ENCODE assay signal across 9 cellular contexts in the genomic region with DNA sequence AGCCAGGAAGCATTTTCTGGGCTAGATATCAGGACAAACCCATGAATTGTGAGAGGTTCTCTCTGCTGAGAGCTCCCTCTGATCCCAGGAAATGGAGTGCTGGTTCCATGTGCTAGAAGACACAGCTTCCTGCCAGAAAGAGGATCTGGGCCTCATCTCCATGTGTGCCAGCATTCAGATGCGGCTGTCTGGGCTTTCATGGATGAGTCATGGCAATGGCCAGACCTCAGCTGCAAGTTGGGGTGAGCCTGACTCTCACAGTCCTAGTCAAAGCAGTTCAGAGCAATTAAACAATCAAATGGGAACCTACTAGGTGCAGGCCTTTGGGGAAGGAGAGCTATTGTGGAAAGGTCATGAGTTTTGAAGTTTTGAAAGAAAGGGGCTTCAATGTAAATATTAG.
A peak's percentile ranks its signal among the peaks of the same experiment; 100 is the strongest.
DNase-seq lines count a peak whose midpoint lies in the region; ATAC-seq and TF ChIP-seq lines count a peak whose summit lies in the region.
"Had no signal": no experiment of that assay in that cellular context is flagged by ENCODE, and none has a peak within 500 bp of the region (broad histone marks: within the 10 kb centered on the region; RNA-seq: fewer than 3 reads in every experiment).

No MANE protein-coding gene starts in this region.

- H3K4me2 ChIP-seq in mesendoderm (ENCODE audit: low read length) = no peak overlapping the region

- H2AK5ac ChIP-seq in mesendoderm (ENCODE audit: low read length) = no peak overlapping the region

- H3K27ac ChIP-seq in mesendoderm (ENCODE audit: low read depth, low read length) = no peak overlapping the region
- no peak overlapping the region for H3K27ac ChIP-seq in CD4-positive, alpha-beta memory T cell (ENCODE audit: low read depth, low read length)

- POLR2A ChIA-PET in CD4-positive, alpha-beta memory T cell (lab: Charles Lee; ENCODE audit: partially characterized antibody) = no interaction called here

- H4K5ac ChIP-seq in mesendoderm (ENCODE audit: low read length) = no peak overlapping the region

- H3K9me3 Mint-ChIP-seq in CD4-positive, alpha-beta memory T cell = peaks cover 0 to 2% (median 0%) of the 10 kb centered on the region in 8 donors

- DNase-seq in Right ventricle myocardium inferior (ENCODE audit: missing footprints) = peak; percentile 72
- DNase-seq in cardiac septum (ENCODE audit: low spot score) = no peak
- DNase-seq in cardiac fibroblast (ENCODE audit: low read depth in 2 of 2) = peak; percentile 89
- peak; percentile 31 for DNase-seq in mesendoderm
- DNase-seq in CD4-positive, alpha-beta memory T cell = no peak
- DNase-seq: activated CD4-positive, alpha-beta T cell treated with anti-CD3 and anti-CD28 coated beads, Interleukin-2, amount 50 U/mL, for 48 hours had no signal

- peaks cover 5% of the 10 kb centered on the region for H3K4me1 ChIP-seq in mesendoderm (ENCODE audit: control insufficient read depth, low read depth, low read length)
- H3K4me1 ChIP-seq in CD4-positive, alpha-beta memory T cell (ENCODE audit: insufficient read depth, low read length) = no peaks in the 10 kb centered on the region

- intact Hi-C loops in Right ventricle myocardium inferior (cut with DNase I) = no loop called here
- intact Hi-C loops in cardiac septum (cut with DNase I) = no loop called here
- intact Hi-C loops in CD4-positive, alpha-beta memory T cell (cut with micrococcal nuclease) = no loop called here

- H3K4ac ChIP-seq in mesendoderm (ENCODE audit: low read depth, low read length) = no peak overlapping the region

- no peaks in the 10 kb centered on the region for H3K36me3 Mint-ChIP-seq in CD4-positive, alpha-beta memory T cell

- H2BK5ac ChIP-seq in mesendoderm (ENCODE audit: low read length) = no peak overlapping the region

- WGBS in mesendoderm (ENCODE audit: extremely low coverage, insufficient coverage, low lambda C conversion rate) = no CpG with 5 or more reads among the region's 1 CpG

- no peaks in the 10 kb centered on the region for H3K79me2 ChIP-seq in mesendoderm (ENCODE audit: control insufficient read depth, insufficient read depth, low read length)

- no peak overlapping the region for H3K18ac ChIP-seq in mesendoderm (ENCODE audit: low read length)

- no peak overlapping the region for H3K27ac Mint-ChIP-seq in CD4-positive, alpha-beta memory T cell

- no peaks in the 10 kb centered on the region for H3K9me3 ChIP-seq in CD4-positive, alpha-beta memory T cell (ENCODE audit: control insufficient read depth in 1 of 2, low read length in 2 of 2)

- peaks cover 0 to 4% (median 2%) of the 10 kb centered on the region in 4 donors for H3K4me1 Mint-ChIP-seq in CD4-positive, alpha-beta memory T cell

- H2BK120ac ChIP-seq in mesendoderm (ENCODE audit: low read depth, low read length) = no peak overlapping the region

- H3K9ac ChIP-seq in mesendoderm (ENCODE audit: low read length) = no peak overlapping the region

- no peaks in the 10 kb centered on the region for H3K27me3 Mint-ChIP-seq in CD4-positive, alpha-beta memory T cell

- no peaks in the 10 kb centered on the region for H3K27me3 ChIP-seq in mesendoderm (ENCODE audit: insufficient read depth, low read length, poor library complexity)
- H3K27me3 ChIP-seq in CD4-positive, alpha-beta memory T cell (ENCODE audit: insufficient read depth, low read length) = no peaks in the 10 kb centered on the region

- H3K4me3 Mint-ChIP-seq in CD4-positive, alpha-beta memory T cell = no peak overlapping the region

- CTCF ChIA-PET in CD4-positive, alpha-beta memory T cell (lab: Charles Lee; ENCODE audit: partially characterized antibody) = interaction anchor here (1.4 kb wide), 2 partner anchors 14 to 31 kb away, joined by 3 read pairs; no protein-coding TSS in a partner anchor

- H3K4me3 ChIP-seq in cardiac fibroblast (replicated peaks in 1 of 2; ENCODE audit: low read depth in 2 of 2, low read length in 2 of 2) = no peak overlapping the region
- H3K4me3 ChIP-seq in mesendoderm (ENCODE audit: low read length) = no peak overlapping the region
- H3K4me3 ChIP-seq in CD4-positive, alpha-beta memory T cell (ENCODE audit: low read length in 2 of 2) = no peak overlapping the region

- ATAC-seq in Right ventricle myocardium inferior (peak; percentile 74), HG03469 (IDR thresholded peaks at IDR 0.05; ENCODE audit: unreplicated experiment) (no peak), GM18517 (IDR thresholded peaks at IDR 0.05; ENCODE audit: unreplicated experiment) (no peak)
- no peak for ATAC-seq in activated CD4-positive, CD25-positive, alpha-beta regulatory T cell treated with anti-CD3 and anti-CD28 coated beads, Interleukin-2, amount 50 U/mL, for 24 hours

- no peak overlapping the region for H2BK15ac ChIP-seq in mesendoderm (replicated peaks; ENCODE audit: low read depth)

- peak overlapping the region; percentile 37 for H3K56ac ChIP-seq in mesendoderm (ENCODE audit: low read length)

- H3K23ac ChIP-seq in mesendoderm (ENCODE audit: low read length) = no peak overlapping the region

- H3K79me1 ChIP-seq in mesendoderm (ENCODE audit: low read length) = no peaks in the 10 kb centered on the region

- H3K36me3 ChIP-seq in mesendoderm (ENCODE audit: control insufficient read depth, insufficient read depth, low read length) = no peaks in the 10 kb centered on the region
- H3K36me3 ChIP-seq in CD4-positive, alpha-beta memory T cell (ENCODE audit: insufficient read depth, low read length) = no peaks in the 10 kb centered on the region

- no peak for TF ChIP-seq CTCF in cardiac fibroblast (IDR thresholded peaks at IDR 0.05; ENCODE audit: low read depth, low read length)

- H4K8ac ChIP-seq in mesendoderm (ENCODE audit: low read depth, low read length) = no peak overlapping the region

Comparison
In these comparisons a context has a peak if more than half of its experiments do, and no peak if none do; other contexts are left out.
1. DNase-seq: peak in Right ventricle myocardium inferior (single experiment), cardiac fibroblast (2 of 2) and mesendoderm (single experiment); none in cardiac septum (single experiment) and CD4-positive, alpha-beta memory T cell (0 of 5).